Comparison of ENCODE assay signal across 1 cellular context in the genomic region with DNA sequence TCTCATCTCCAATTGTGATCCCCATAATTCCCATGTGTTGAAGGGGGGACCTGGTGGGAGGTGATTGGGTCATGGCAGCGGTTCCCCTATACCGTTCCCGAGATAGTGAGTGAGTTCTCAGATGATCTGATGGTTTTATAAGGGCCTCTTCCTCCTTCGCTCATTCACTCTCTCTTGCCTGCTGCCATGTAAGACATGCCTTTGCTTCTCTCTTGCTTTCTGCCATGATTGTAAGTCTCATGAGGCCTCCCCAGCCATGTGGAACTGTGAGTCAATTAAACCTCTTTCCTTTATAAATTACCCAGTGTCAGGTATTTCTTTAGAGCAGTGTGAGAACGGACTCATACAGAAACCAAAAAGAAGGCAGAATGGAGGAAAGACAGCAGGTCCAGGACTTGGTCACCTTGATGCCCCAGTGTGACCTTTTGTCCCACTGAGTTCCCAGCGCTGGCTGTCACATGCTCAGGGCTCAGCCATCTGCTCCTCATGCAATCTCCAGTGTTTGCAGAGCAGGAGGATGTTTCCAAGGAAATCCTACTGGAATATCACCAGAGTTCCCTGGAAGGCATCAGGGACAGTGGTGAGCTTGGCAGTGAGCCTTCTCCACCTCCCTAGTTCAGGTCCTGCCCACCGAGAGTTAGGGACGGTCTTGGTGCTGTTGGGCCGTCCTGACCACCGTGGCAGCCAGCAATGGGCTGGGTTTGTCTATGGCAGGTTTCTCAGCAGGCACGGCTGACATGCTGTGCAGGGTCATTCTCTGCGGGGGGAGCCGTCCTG.
TF ChIP-seq lines count a peak whose summit lies in the region.

No MANE protein-coding gene starts in this region.

TF ChIP-seq in H1, 55 proteins besides CTCF, POLR2A, EP300 and RAD21:
- TF ChIP-seq NRF1 (IDR thresholded peaks at IDR 0.05; ENCODE audit: low read depth, low read length): no peak
- TF ChIP-seq PHF8 (conservative IDR thresholded peaks at IDR 0.05; ENCODE audit: low read depth, low read length): no peak
- no peak for TF ChIP-seq YY1 (IDR thresholded peaks at IDR 0.05; ENCODE audit: low read depth, low read length)
- no peak for TF ChIP-seq GTF2F1 (IDR thresholded peaks at IDR 0.05; ENCODE audit: borderline replicate concordance, low read depth, low read length)
- TF ChIP-seq EGR1 (IDR thresholded peaks at IDR 0.05; ENCODE audit: borderline replicate concordance, low read depth, low read length): no peak
- TF ChIP-seq, protein P1, sequence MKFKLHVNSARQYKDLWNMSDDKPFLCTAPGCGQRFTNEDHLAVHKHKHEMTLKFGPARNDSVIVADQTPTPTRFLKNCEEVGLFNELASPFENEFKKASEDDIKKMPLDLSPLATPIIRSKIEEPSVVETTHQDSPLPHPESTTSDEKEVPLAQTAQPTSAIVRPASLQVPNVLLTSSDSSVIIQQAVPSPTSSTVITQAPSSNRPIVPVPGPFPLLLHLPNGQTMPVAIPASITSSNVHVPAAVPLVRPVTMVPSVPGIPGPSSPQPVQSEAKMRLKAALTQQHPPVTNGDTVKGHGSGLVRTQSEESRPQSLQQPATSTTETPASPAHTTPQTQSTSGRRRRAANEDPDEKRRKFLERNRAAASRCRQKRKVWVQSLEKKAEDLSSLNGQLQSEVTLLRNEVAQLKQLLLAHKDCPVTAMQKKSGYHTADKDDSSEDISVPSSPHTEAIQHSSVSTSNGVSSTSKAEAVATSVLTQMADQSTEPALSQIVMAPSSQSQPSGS (IDR thresholded peaks at IDR 0.05; ENCODE audit: low read length): no peak
- no peak for TF ChIP-seq TCF12 (IDR thresholded peaks at IDR 0.05; ENCODE audit: low read depth, low read length)
- TF ChIP-seq, protein P2, sequence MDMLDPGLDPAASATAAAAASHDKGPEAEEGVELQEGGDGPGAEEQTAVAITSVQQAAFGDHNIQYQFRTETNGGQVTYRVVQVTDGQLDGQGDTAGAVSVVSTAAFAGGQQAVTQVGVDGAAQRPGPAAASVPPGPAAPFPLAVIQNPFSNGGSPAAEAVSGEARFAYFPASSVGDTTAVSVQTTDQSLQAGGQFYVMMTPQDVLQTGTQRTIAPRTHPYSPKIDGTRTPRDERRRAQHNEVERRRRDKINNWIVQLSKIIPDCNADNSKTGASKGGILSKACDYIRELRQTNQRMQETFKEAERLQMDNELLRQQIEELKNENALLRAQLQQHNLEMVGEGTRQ (IDR thresholded peaks at IDR 0.05; ENCODE audit: low read length): no peak
- no peak for TF ChIP-seq SP1 (IDR thresholded peaks at IDR 0.05; ENCODE audit: low read depth, low read length)
- no peak for TF ChIP-seq ZNF274 (IDR thresholded peaks at IDR 0.05; ENCODE audit: borderline replicate concordance, extremely low read depth, low read length)
- TF ChIP-seq CHD1 (IDR thresholded peaks at IDR 0.05; ENCODE audit: low read depth, low read length): no peak
- TF ChIP-seq, protein P3, sequence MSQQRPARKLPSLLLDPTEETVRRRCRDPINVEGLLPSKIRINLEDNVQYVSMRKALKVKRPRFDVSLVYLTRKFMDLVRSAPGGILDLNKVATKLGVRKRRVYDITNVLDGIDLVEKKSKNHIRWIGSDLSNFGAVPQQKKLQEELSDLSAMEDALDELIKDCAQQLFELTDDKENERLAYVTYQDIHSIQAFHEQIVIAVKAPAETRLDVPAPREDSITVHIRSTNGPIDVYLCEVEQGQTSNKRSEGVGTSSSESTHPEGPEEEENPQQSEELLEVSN (IDR thresholded peaks at IDR 0.05): no peak
- TF ChIP-seq CHD2 (IDR thresholded peaks at IDR 0.05; ENCODE audit: low read length): no peak
- no peak for TF ChIP-seq CEBPB (IDR thresholded peaks at IDR 0.05; ENCODE audit: low read depth, low read length)
- TF ChIP-seq SP2 (IDR thresholded peaks at IDR 0.05; ENCODE audit: low read length): no peak
- no peak for TF ChIP-seq SIN3A (conservative IDR thresholded peaks at IDR 0.05 in 1 of 2, IDR thresholded peaks at IDR 0.05 in 1 of 2; ENCODE audit: low read depth in 1 of 2, low read length in 2 of 2)
- no peak for TF ChIP-seq CBX8 (IDR thresholded peaks at IDR 0.05; ENCODE audit: borderline replicate concordance, low read depth, low read length)
- no peak for TF ChIP-seq NANOG (IDR thresholded peaks at IDR 0.05; ENCODE audit: insufficient read depth, low read depth, low read length, poor library complexity, severe bottlenecking)
- TF ChIP-seq, protein P4, sequence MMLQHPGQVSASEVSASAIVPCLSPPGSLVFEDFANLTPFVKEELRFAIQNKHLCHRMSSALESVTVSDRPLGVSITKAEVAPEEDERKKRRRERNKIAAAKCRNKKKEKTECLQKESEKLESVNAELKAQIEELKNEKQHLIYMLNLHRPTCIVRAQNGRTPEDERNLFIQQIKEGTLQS (IDR thresholded peaks at IDR 0.05; ENCODE audit: insufficient read depth, low read depth, low read length): no peak
